In the genomic region with DNA sequence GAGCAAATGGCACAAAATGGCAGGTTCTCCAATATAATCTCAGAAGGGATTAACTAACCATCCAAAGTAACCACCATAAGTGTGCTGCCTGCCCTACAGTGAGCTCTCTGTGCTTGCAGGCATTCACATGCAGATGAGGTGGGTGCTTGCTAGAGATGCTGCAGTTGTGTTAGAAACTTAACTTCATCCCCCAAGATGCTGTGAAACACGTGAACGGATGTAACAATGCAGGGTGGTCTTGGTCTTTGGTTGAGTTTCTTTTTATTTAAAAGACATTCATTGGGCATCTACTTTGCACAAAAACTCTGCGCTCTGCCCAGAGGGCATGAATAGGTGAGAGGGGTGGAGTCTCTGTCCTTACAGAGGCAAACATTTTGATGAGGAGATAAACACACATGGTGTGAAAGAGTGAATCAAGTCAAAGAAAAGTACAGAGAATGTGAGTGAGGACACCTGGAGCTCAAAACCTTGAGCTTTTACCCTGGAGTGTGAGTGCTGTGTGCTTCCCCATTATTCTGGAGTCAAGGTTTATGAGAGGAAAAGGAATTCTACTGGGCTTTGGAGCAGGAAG, we compare ENCODE assay signal across 15 cellular contexts.
DNase-seq lines count a peak whose midpoint lies in the region; ATAC-seq and TF ChIP-seq lines count a peak whose summit lies in the region.
"Had no signal": no experiment of that assay in that cellular context is flagged by ENCODE, and none has a peak within 500 bp of the region (broad histone marks: within the 10 kb centered on the region; RNA-seq: fewer than 3 reads in every experiment).

No MANE protein-coding gene starts in this region.

- H3K27me3 Mint-ChIP-seq in H9 (ENCODE audit: low read depth), result peaks cover 9% of the 10 kb centered on the region
- H3K27me3 Mint-ChIP-seq in WTC11 (ENCODE audit: low read depth), result peaks cover 11% of the 10 kb centered on the region

- H3K4me2 ChIP-seq in H9 (ENCODE audit: insufficient read depth, insufficient read length, low read length), result no peak overlapping the region
- H3K4me2 ChIP-seq: A549 had no signal

- no peak overlapping the region for H4K5ac ChIP-seq in H9 (ENCODE audit: insufficient read length, low read depth, low read length)

- no peak for TF ChIP-seq CTCF in H9 (conservative IDR thresholded peaks at IDR 0.05)
- no peak for TF ChIP-seq CTCF in WTC11 (IDR thresholded peaks at IDR 0.05)

- no peak overlapping the region for H2AK5ac ChIP-seq in H9 (ENCODE audit: insufficient read length, low read length)

- no peak overlapping the region for H2BK120ac ChIP-seq in H9 (ENCODE audit: low read depth, low read length, poor library complexity, severe bottlenecking)

- H3K23ac ChIP-seq in H9 (ENCODE audit: insufficient read length, low read depth, low read length), result no peak overlapping the region

- H3K27ac ChIP-seq in H9 (ENCODE audit: insufficient read length, low read depth, low read length) (no peak overlapping the region), iPS-20b (ENCODE audit: low read length) (no peak overlapping the region)
- H3K27ac ChIP-seq: A549, C4-2B had no signal

- H3K27me3 ChIP-seq in H9 (ENCODE audit: insufficient read depth, low read length) (no peaks in the 10 kb centered on the region), iPS-20b (ENCODE audit: insufficient read depth, low read length) (no peaks in the 10 kb centered on the region)
- H3K27me3 ChIP-seq: BE2C had no signal

- H4K20me1 ChIP-seq in H9 (ENCODE audit: control insufficient read depth, insufficient read depth, insufficient read length), result no peaks in the 10 kb centered on the region

- no peaks in the 10 kb centered on the region for H3K79me2 ChIP-seq in H9 (ENCODE audit: insufficient read depth, low read length)

- no peak overlapping the region for H3K18ac ChIP-seq in H9 (ENCODE audit: insufficient read length, low read depth, low read length)

- no peaks in the 10 kb centered on the region for H3K23me2 ChIP-seq in H9 (ENCODE audit: insufficient read length, low read depth, low read length, poor library complexity, severe bottlenecking)

- peak overlapping the region; percentile 75 for H2AFZ ChIP-seq in H9 (ENCODE audit: low read length)

- H3K4me3 ChIP-seq in iPS-20b (ENCODE audit: low read length), result peak overlapping the region; percentile 33
- H3K4me3 ChIP-seq: A549 had no signal

- H3K9me3 ChIP-seq in H9 (ENCODE audit: control insufficient read depth, low read depth, low read length), result no peaks in the 10 kb centered on the region
- H3K9me3 ChIP-seq in iPS-20b (ENCODE audit: insufficient read depth, low read depth, low read length), result no peaks in the 10 kb centered on the region
- H3K9me3 ChIP-seq: A549, BE2C had no signal

- H4K91ac ChIP-seq in H9 (ENCODE audit: insufficient read length, low read depth, low read length), result no peak overlapping the region

- H3K9me3 Mint-ChIP-seq in H9 (no peaks in the 10 kb centered on the region), WTC11 (no peaks in the 10 kb centered on the region)

- POLR2A ChIA-PET in WTC11 (lab: Charles Lee), result interaction anchor here (0.5 kb wide), 1 partner anchor 40 kb away, joined by 4 read pairs; no protein-coding TSS in a partner anchor

- H3K9ac ChIP-seq in H9 (ENCODE audit: extremely low read depth, insufficient read length, low read length) (no peak overlapping the region), iPS-20b (ENCODE audit: low read depth, low read length) (peak overlapping the region; percentile 1; the same call in 1 of the 2 replicates)

- no peak overlapping the region for H2BK15ac ChIP-seq in H9 (ENCODE audit: low read depth, low read length)

- CTCF ChIA-PET in WTC11 (lab: Charles Lee), result interaction anchor here (1.1 to 1.4 kb wide), 4 partner anchors 41 to 277 kb away, joined by 4 to 7 read pairs (median 5); no protein-coding TSS in a partner anchor

- peak overlapping the region in 2 of 3 experiments; percentile 29 to 50; a peak in 3 of 7 replicates for H3K27ac Mint-ChIP-seq in H9
- peak overlapping the region; percentile 14; the same call in 1 of the 2 replicates for H3K27ac Mint-ChIP-seq in WTC11
- H3K27ac Mint-ChIP-seq: CD4-positive, alpha-beta memory T cell had no signal

- H3T11ph ChIP-seq in H9 (ENCODE audit: low read length), result no peak overlapping the region

- H2BK12ac ChIP-seq in H9 (ENCODE audit: insufficient read length, low read depth, low read length), result no peak overlapping the region

- no peak overlapping the region for H3K4ac ChIP-seq in H9 (ENCODE audit: low read depth, low read length)

- DNase-seq in H9 (peak; percentile 48), WTC11 (ENCODE audit: low spot score) (peak; percentile 23), NCI-H748 treated with DMSO at 0.1 percent for 48 hours (lab: John Stamatoyannopoulos, UW) (no peak), HPDE6-E6E7 (ENCODE audit: extremely low spot score) (no peak), SIG-M5 treated with dmso at 0.1 percent for 504 hours (lab: John Stamatoyannopoulos, UW; ENCODE audit: unreplicated experiment) (no peak)
- DNase-seq: BE2C; CD4-positive, alpha-beta memory T cell; DMS79; GOT3 had no signal

- H3K14ac ChIP-seq in H9 (ENCODE audit: insufficient read depth, low read length), result no peak overlapping the region

- H3K4me1 Mint-ChIP-seq in H9, result peaks cover 37 to 42% of the 10 kb centered on the region in 2 experiments
- peaks cover 57% of the 10 kb centered on the region for H3K4me1 Mint-ChIP-seq in WTC11
- H3K4me1 Mint-ChIP-seq: CD4-positive, alpha-beta memory T cell had no signal

- no peaks in the 10 kb centered on the region for H3K79me1 ChIP-seq in H9 (ENCODE audit: insufficient read depth, low read depth, low read length, poor library complexity, severe bottlenecking)

- ATAC-seq in WTC11 (peak; percentile 95), HG03045 (IDR thresholded peaks at IDR 0.05; ENCODE audit: unreplicated experiment) (no peak)
- ATAC-seq: A549, HCT116, HepG2 had no signal

- WGBS in H9 (ENCODE audit: extremely low coverage, insufficient read length, low lambda C conversion rate), result no CpG with 5 or more reads among the region's 3 CpGs

- peaks cover 8% of the 10 kb centered on the region; the same call in 1 of the 2 replicates for H3K4me1 ChIP-seq in H9 (ENCODE audit: insufficient read depth, low read length)
- H3K4me1 ChIP-seq in iPS-20b (ENCODE audit: insufficient read depth, low read length), result peaks cover 27% of the 10 kb centered on the region
- H3K4me1 ChIP-seq: A549, BE2C had no signal

- no peak overlapping the region for H4K8ac ChIP-seq in H9 (replicated peaks; ENCODE audit: insufficient read length, low read depth, low read length)

- peak overlapping the region; percentile 1 to 2; a peak in 3 of 5 replicates for H3K4me3 Mint-ChIP-seq in H9
- peak overlapping the region; percentile 36; the same call in 1 of the 2 replicates for H3K4me3 Mint-ChIP-seq in WTC11
- H3K4me3 Mint-ChIP-seq: CD4-positive, alpha-beta memory T cell had no signal

- no peaks in the 10 kb centered on the region for H3K36me3 ChIP-seq in iPS-20b (ENCODE audit: insufficient read depth, low read depth, low read length)
- H3K36me3 ChIP-seq: BE2C had no signal

- no peak overlapping the region for H2BK5ac ChIP-seq in H9 (ENCODE audit: insufficient read length, low read length)

- H2BK20ac ChIP-seq in H9 (ENCODE audit: low read depth, low read length, poor library complexity, severe bottlenecking), result no peak overlapping the region

- H3K56ac ChIP-seq in H9 (ENCODE audit: insufficient read length, low read depth, low read length), result no peak overlapping the region

- no peaks in the 10 kb centered on the region for H3K36me3 Mint-ChIP-seq in H9 (ENCODE audit: insufficient read depth in 1 of 3, low read depth in 3 of 3)
- H3K36me3 Mint-ChIP-seq in WTC11, result no peaks in the 10 kb centered on the region
- H3K36me3 Mint-ChIP-seq: CD4-positive, alpha-beta memory T cell had no signal

TF ChIP-seq in WTC11, 78 proteins besides CTCF, POLR2A, EP300 and RAD21:
- TF ChIP-seq, protein P1, sequence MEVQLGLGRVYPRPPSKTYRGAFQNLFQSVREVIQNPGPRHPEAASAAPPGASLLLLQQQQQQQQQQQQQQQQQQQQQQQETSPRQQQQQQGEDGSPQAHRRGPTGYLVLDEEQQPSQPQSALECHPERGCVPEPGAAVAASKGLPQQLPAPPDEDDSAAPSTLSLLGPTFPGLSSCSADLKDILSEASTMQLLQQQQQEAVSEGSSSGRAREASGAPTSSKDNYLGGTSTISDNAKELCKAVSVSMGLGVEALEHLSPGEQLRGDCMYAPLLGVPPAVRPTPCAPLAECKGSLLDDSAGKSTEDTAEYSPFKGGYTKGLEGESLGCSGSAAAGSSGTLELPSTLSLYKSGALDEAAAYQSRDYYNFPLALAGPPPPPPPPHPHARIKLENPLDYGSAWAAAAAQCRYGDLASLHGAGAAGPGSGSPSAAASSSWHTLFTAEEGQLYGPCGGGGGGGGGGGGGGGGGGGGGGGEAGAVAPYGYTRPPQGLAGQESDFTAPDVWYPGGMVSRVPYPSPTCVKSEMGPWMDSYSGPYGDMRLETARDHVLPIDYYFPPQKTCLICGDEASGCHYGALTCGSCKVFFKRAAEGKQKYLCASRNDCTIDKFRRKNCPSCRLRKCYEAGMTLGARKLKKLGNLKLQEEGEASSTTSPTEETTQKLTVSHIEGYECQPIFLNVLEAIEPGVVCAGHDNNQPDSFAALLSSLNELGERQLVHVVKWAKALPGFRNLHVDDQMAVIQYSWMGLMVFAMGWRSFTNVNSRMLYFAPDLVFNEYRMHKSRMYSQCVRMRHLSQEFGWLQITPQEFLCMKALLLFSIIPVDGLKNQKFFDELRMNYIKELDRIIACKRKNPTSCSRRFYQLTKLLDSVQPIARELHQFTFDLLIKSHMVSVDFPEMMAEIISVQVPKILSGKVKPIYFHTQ (CRISPR knock-in tag; IDR thresholded peaks at IDR 0.05), result no peak
- TF ChIP-seq GABPB1 (CRISPR knock-in tag; IDR thresholded peaks at IDR 0.05), result no peak
- TF ChIP-seq, protein P2, sequence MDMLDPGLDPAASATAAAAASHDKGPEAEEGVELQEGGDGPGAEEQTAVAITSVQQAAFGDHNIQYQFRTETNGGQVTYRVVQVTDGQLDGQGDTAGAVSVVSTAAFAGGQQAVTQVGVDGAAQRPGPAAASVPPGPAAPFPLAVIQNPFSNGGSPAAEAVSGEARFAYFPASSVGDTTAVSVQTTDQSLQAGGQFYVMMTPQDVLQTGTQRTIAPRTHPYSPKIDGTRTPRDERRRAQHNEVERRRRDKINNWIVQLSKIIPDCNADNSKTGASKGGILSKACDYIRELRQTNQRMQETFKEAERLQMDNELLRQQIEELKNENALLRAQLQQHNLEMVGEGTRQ (CRISPR knock-in tag; IDR thresholded peaks at IDR 0.05), result peak; percentile 55

Comparison
In these comparisons a context has a peak if more than half of its experiments do, and no peak if none do; other contexts are left out.
1. DNase-seq: peak in H9 (single experiment) and WTC11 (single experiment); none in NCI-H748 treated with DMSO at 0.1 percent for 48 hours (single experiment), HPDE6-E6E7 (single experiment) and SIG-M5 treated with dmso at 0.1 percent for 504 hours (single experiment).